In the genomic region with DNA sequence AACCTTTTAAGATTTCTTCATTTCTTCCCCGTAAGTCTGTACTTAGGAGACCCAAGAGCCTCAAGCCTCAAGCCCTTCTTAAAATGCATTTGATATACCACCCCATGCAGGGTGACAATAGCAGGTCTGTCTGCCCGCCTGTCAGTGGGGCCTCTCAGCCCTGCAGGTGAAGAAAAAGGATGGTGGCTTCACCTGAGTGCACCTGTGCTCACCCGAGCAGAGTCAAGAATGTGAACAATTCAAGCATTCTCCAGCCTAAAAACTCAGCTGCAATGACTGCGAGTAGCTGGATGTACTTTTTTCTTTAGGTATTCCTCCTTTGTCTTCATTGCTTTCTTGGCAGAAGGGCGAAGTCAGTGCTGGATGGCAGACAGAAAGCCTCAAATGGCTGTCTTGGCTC, we compare ENCODE assay signal across 14 cellular contexts.
DNase-seq lines count a peak whose midpoint lies in the region; ATAC-seq, FAIRE-seq and TF ChIP-seq lines count a peak whose summit lies in the region.
"Had no signal": no experiment of that assay in that cellular context is flagged by ENCODE, and none has a peak within 500 bp of the region (broad histone marks: within the 10 kb centered on the region; RNA-seq: fewer than 3 reads in every experiment).

No MANE protein-coding gene starts in this region.

- H3K27ac ChIP-seq in GM23338 (ENCODE audit: low read depth) (no peak overlapping the region), H1 (ENCODE audit: low read depth, low read length) (no peak overlapping the region), psoas muscle (no peak overlapping the region), Karpas-422 (ENCODE audit: low read length) (no peak overlapping the region)
- H3K27ac ChIP-seq: BLaER1 treated with 17β-estradiol and CSF1 and Interleukin-3, amounts not matched to agents 10 nM and 100 nM; KMS-11 had no signal

- no peak overlapping the region for H2AK5ac ChIP-seq in H1 (ENCODE audit: low read depth, low read length)

- H3K9me3 Mint-ChIP-seq in GM23338, result no peaks in the 10 kb centered on the region
- H3K9me3 Mint-ChIP-seq: CD4-positive, CD25-positive, alpha-beta regulatory T cell had no signal

- H3K4me1 ChIP-seq in GM23338 (ENCODE audit: insufficient read depth), result no peaks in the 10 kb centered on the region
- H3K4me1 ChIP-seq in H1 (replicated peaks in 1 of 4; ENCODE audit: control insufficient read depth in 3 of 4, insufficient read depth in 4 of 4, low read length in 3 of 4), result peaks cover 0 to 9% (median 1%) of the 10 kb centered on the region in 4 experiments; a peak in 1 of 7 replicates
- peaks cover 19% of the 10 kb centered on the region for H3K4me1 ChIP-seq in psoas muscle
- no peaks in the 10 kb centered on the region for H3K4me1 ChIP-seq in Karpas-422 (ENCODE audit: low read length)
- H3K4me1 ChIP-seq: BLaER1 treated with 17β-estradiol and CSF1 and Interleukin-3, amounts not matched to agents 10 nM and 100 nM had no signal

- H3K4me3 Mint-ChIP-seq in GM23338, result no peak overlapping the region
- H3K4me3 Mint-ChIP-seq: CD4-positive, CD25-positive, alpha-beta regulatory T cell; IgD-negative memory B cell had no signal

- H2BK20ac ChIP-seq in H1 (ENCODE audit: low read length), result no peak overlapping the region

- no peaks in the 10 kb centered on the region; the same call in 1 of the 2 replicates for H3K9me2 ChIP-seq in GM23338 (ENCODE audit: insufficient read depth)
- no peaks in the 10 kb centered on the region for H3K9me2 ChIP-seq in Karpas-422 (replicated peaks; ENCODE audit: insufficient read depth, low read length)

- H3K4me2 ChIP-seq in GM23338 (no peak overlapping the region), H1 (ENCODE audit: insufficient read depth in 1 of 2, low read depth in 2 of 2, low read length in 2 of 2) (no peak overlapping the region), Karpas-422 (ENCODE audit: low read depth, low read length, poor library complexity, severe bottlenecking) (no peak overlapping the region)
- H3K4me2 ChIP-seq: BLaER1 treated with 17β-estradiol and CSF1 and Interleukin-3, amounts not matched to agents 10 nM and 100 nM; KMS-11 had no signal

- no peaks in the 10 kb centered on the region for H3K79me1 ChIP-seq in H1 (ENCODE audit: low read depth, low read length)

- no peak overlapping the region for H3K9ac ChIP-seq in H1 (replicated peaks in 1 of 4; ENCODE audit: extremely low read depth in 1 of 4, low read depth in 3 of 4, low read length in 3 of 4)
- H3K9ac ChIP-seq in Karpas-422 (ENCODE audit: low read length), result no peak overlapping the region
- H3K9ac ChIP-seq: BLaER1 treated with 17β-estradiol and CSF1 and Interleukin-3, amounts not matched to agents 10 nM and 100 nM; KMS-11 had no signal

- intact Hi-C loops in psoas muscle (cut with DNase I), result loop anchor here in 1 of 2 donors (5.0 kb wide), 2 partner anchors 89 to 139 kb away; no protein-coding TSS in a partner anchor

- no peak overlapping the region for H2BK12ac ChIP-seq in H1 (ENCODE audit: low read depth, low read length)

- H3K27me3 ChIP-seq in GM23338 (ENCODE audit: insufficient read depth), result no peaks in the 10 kb centered on the region
- H3K27me3 ChIP-seq in H1 (replicated peaks in 1 of 4; ENCODE audit: control insufficient read depth in 3 of 4, extremely low read depth in 1 of 4, insufficient read depth in 3 of 4, low read length in 3 of 4), result no peaks in the 10 kb centered on the region; a peak in 1 of 7 replicates
- H3K27me3 ChIP-seq in psoas muscle (ENCODE audit: insufficient read depth in 3 of 3, low read length in 2 of 3), result peaks cover 2 to 3% (median 2%) of the 10 kb centered on the region in 3 donors
- no peaks in the 10 kb centered on the region for H3K27me3 ChIP-seq in Karpas-422 (ENCODE audit: low read length)
- H3K27me3 ChIP-seq: BLaER1 treated with 17β-estradiol and CSF1 and Interleukin-3, amounts not matched to agents 10 nM and 100 nM had no signal

- no peak overlapping the region for H2BK120ac ChIP-seq in H1 (replicated peaks; ENCODE audit: low read depth, low read length)

- FAIRE-seq in H1 (lab: Jason Lieb, UNC), result no peak
- FAIRE-seq: GM12878, GM18507, H54 had no signal

- TF ChIP-seq CTCF in GM23338 (conservative IDR thresholded peaks at IDR 0.05; ENCODE audit: low read depth in 2 of 2), result no peak
- TF ChIP-seq CTCF in H1 (IDR thresholded peaks at IDR 0.05; ENCODE audit: control extremely low read depth in 1 of 3, insufficient read depth in 1 of 3, low read depth in 1 of 3, low read length in 3 of 3), result no peak
- TF ChIP-seq CTCF in psoas muscle (IDR thresholded peaks at IDR 0.05), result no peak

- TF ChIP-seq POLR2A in H1 (IDR thresholded peaks at IDR 0.05; ENCODE audit: control extremely low read depth in 1 of 2, low read depth in 2 of 2, low read length in 2 of 2), result no peak

- no peaks in the 10 kb centered on the region for H3K79me2 ChIP-seq in GM23338 (replicated peaks; ENCODE audit: insufficient read depth)
- no peaks in the 10 kb centered on the region for H3K79me2 ChIP-seq in H1 (ENCODE audit: control insufficient read depth in 1 of 2, insufficient read depth in 2 of 2, low read length in 2 of 2)
- no peaks in the 10 kb centered on the region for H3K79me2 ChIP-seq in Karpas-422 (ENCODE audit: low read length)

- no peak overlapping the region for H4K8ac ChIP-seq in H1 (ENCODE audit: extremely low read depth, insufficient read depth, low read length)

- no peak overlapping the region for H3K18ac ChIP-seq in H1 (ENCODE audit: extremely low read depth, low read length)

- H3K56ac ChIP-seq in H1 (replicated peaks; ENCODE audit: insufficient read length, low read depth, low read length), result no peak overlapping the region

- no peaks in the 10 kb centered on the region for H3K23me2 ChIP-seq in H1 (ENCODE audit: low read depth, low read length)

- no peaks in the 10 kb centered on the region for H3F3A ChIP-seq in GM23338 (replicated peaks; ENCODE audit: low read depth)

- no peak overlapping the region for H3K23ac ChIP-seq in H1 (ENCODE audit: insufficient read length)

- H2AFZ ChIP-seq in GM23338 (no peak overlapping the region), H1 (ENCODE audit: low read length) (no peak overlapping the region), Karpas-422 (ENCODE audit: low read length) (no peak overlapping the region)

- no peak for TF ChIP-seq RAD21 in H1 (IDR thresholded peaks at IDR 0.05 in 1 of 2, conservative IDR thresholded peaks at IDR 0.05 in 1 of 2; ENCODE audit: low read depth in 2 of 2, low read length in 2 of 2)

- H2BK15ac ChIP-seq in H1 (ENCODE audit: low read length), result no peak overlapping the region

- no peaks in the 10 kb centered on the region for H4K20me1 ChIP-seq in GM23338 (replicated peaks; ENCODE audit: insufficient read depth)
- H4K20me1 ChIP-seq in H1 (replicated peaks in 1 of 2; ENCODE audit: control insufficient read depth in 1 of 2, insufficient read depth in 2 of 2, low read length in 2 of 2), result no peaks in the 10 kb centered on the region
- H4K20me1 ChIP-seq in Karpas-422 (ENCODE audit: insufficient read depth, low read depth, low read length), result no peaks in the 10 kb centered on the region
- H4K20me1 ChIP-seq: BLaER1 treated with 17β-estradiol and CSF1 and Interleukin-3, amounts not matched to agents 10 nM and 100 nM had no signal

- DNase-seq in GM23338 (ENCODE audit: low spot score) (peak; percentile 36), NCI-H69 (lab: John Stamatoyannopoulos, UW) (peak; percentile 24), H1 (ENCODE audit: low read depth in 1 of 2, low spot score in 2 of 2) (no peak), psoas muscle (no peak), Karpas-422 (no peak)
- DNase-seq: CD4-positive, CD25-positive, alpha-beta regulatory T cell had no signal

- no peaks in the 10 kb centered on the region for H3K36me3 Mint-ChIP-seq in GM23338 (ENCODE audit: low read depth)
- H3K36me3 Mint-ChIP-seq: CD4-positive, CD25-positive, alpha-beta regulatory T cell; IgD-negative memory B cell had no signal

- ATAC-seq in GM23338 (peak; percentile 75), psoas muscle (peak in 3 of 4 donors; percentile 10 to 51 (median 21)), GM19351 (IDR thresholded peaks at IDR 0.05; ENCODE audit: unreplicated experiment) (no peak), GM18858 (IDR thresholded peaks at IDR 0.05; ENCODE audit: unreplicated experiment) (no peak)
- ATAC-seq: GM12878 had no signal

- no peak overlapping the region for H4K5ac ChIP-seq in H1 (ENCODE audit: insufficient read length, low read depth, low read length)

- no peak overlapping the region for H3K4ac ChIP-seq in H1 (replicated peaks; ENCODE audit: insufficient read length, low read depth, low read length)

- POLR2A ChIA-PET in H1 (lab: Charles Lee; ENCODE audit: partially characterized antibody), result no interaction called here

- 75% methylated on average over 5 of the region's 5 CpGs; no CpG with 5 or more reads in 1 of the 2 experiments for WGBS in H1 (ENCODE audit: extremely low coverage in 1 of 2, insufficient coverage in 1 of 2, insufficient read length in 1 of 2, insufficient replicate concordance in 2 of 2, low coverage in 1 of 2, low lambda C conversion rate in 2 of 2, missing lambda C conversion rate in 1 of 2), 2 experiments
- WGBS in psoas muscle, 3 donors, result 23 to 44% (median 35%) methylated on average over 5 of the region's 5 CpGs

- no peak overlapping the region for H3K14ac ChIP-seq in H1 (ENCODE audit: insufficient read length)

- no peak overlapping the region for H3K4me3 ChIP-seq in GM23338
- H3K4me3 ChIP-seq in H1 (ENCODE audit: extremely low read depth in 1 of 4, insufficient read depth in 2 of 4, low read depth in 3 of 4, low read length in 4 of 4), result no peak overlapping the region
- no peak overlapping the region for H3K4me3 ChIP-seq in psoas muscle
- no peak overlapping the region for H3K4me3 ChIP-seq in Karpas-422 (ENCODE audit: low read length)
- H3K4me3 ChIP-seq: BLaER1 treated with 17β-estradiol and CSF1 and Interleukin-3, amounts not matched to agents 10 nM and 100 nM; GM12878 had no signal

- TF ChIP-seq EP300 in H1 (IDR thresholded peaks at IDR 0.05; ENCODE audit: borderline replicate concordance in 1 of 2, low read depth in 2 of 2, low read length in 2 of 2), result no peak

- H3K27ac Mint-ChIP-seq in GM23338, result no peak overlapping the region
- H3K27ac Mint-ChIP-seq: CD4-positive, CD25-positive, alpha-beta regulatory T cell; IgD-negative memory B cell had no signal

- H3K9me3 ChIP-seq in H1 (ENCODE audit: insufficient read depth in 2 of 2, low read depth in 1 of 2, low read length in 1 of 2), result no peaks in the 10 kb centered on the region
- H3K9me3 ChIP-seq in psoas muscle, result no peaks in the 10 kb centered on the region
- H3K9me3 ChIP-seq in Karpas-422 (ENCODE audit: low read length), result no peaks in the 10 kb centered on the region
- H3K9me3 ChIP-seq: BLaER1 treated with 17β-estradiol and CSF1 and Interleukin-3, amounts not matched to agents 10 nM and 100 nM had no signal

- H4K91ac ChIP-seq in H1 (replicated peaks; ENCODE audit: insufficient read length, low read length), result no peak overlapping the region

- H3K36me3 ChIP-seq in GM23338 (ENCODE audit: insufficient read depth), result no peaks in the 10 kb centered on the region
- no peaks in the 10 kb centered on the region for H3K36me3 ChIP-seq in H1 (ENCODE audit: control insufficient read depth in 2 of 4, insufficient read depth in 4 of 4, low read length in 3 of 4)
- H3K36me3 ChIP-seq in psoas muscle (ENCODE audit: insufficient read depth in 1 of 2, low read depth in 1 of 2), result no peaks in the 10 kb centered on the region
- H3K36me3 ChIP-seq in Karpas-422 (ENCODE audit: insufficient read depth, low read length), result no peaks in the 10 kb centered on the region
- H3K36me3 ChIP-seq: BLaER1 treated with 17β-estradiol and CSF1 and Interleukin-3, amounts not matched to agents 10 nM and 100 nM had no signal

- CTCF ChIA-PET in H1 (lab: Charles Lee; ENCODE audit: partially characterized antibody), result interaction anchor here (0.8 to 7.1 kb wide), 25 partner anchors 8 to 215 kb away, joined by 3 to 32 read pairs (median 5); a partner anchor contains a TSS

- H3K27me3 Mint-ChIP-seq in GM23338 (ENCODE audit: insufficient read depth, low read depth, poor library complexity), result peaks cover 3% of the 10 kb centered on the region

- no peaks in the 10 kb centered on the region; the same call in 1 of the 3 replicates for H3K4me1 Mint-ChIP-seq in GM23338
- H3K4me1 Mint-ChIP-seq: CD4-positive, CD25-positive, alpha-beta regulatory T cell; IgD-negative memory B cell had no signal

- no peak overlapping the region for H2BK5ac ChIP-seq in H1 (ENCODE audit: low read depth, low read length)

Comparison
In these comparisons a context has a peak if more than half of its experiments do, and no peak if none do; other contexts are left out.
1. ATAC-seq: peak in GM23338 (single experiment) and psoas muscle (3 of 4); none in GM19351 (single experiment) and GM18858 (single experiment).
2. DNase-seq: peak in GM23338 (single experiment) and NCI-H69 (single experiment); none in H1 (0 of 2), psoas muscle (0 of 2) and Karpas-422 (single experiment).